ENCODE assay signal across 8 cellular contexts in genomic region chr10:31318382-31318853, GRCh38. TPM values are rescaled to one million over a fixed set of nuclear protein-coding genes. Genes with fewer than 3 reads are reported as not detected.
DNase-seq lines count a peak whose midpoint lies in the region; ATAC-seq and TF ChIP-seq lines count a peak whose summit lies in the region.

No MANE protein-coding gene starts in this region.

- H3K4me2 ChIP-seq in OCI-LY7 (ENCODE audit: low read length) (peak overlapping the region; percentile 83), neuronal stem cell (ENCODE audit: insufficient read depth, low read length, poor library complexity, severe bottlenecking) (peak overlapping the region; percentile 88)

- H3K27ac Mint-ChIP-seq in type B pancreatic cell: peak overlapping the region; percentile 92

- peaks cover 54% of the 10 kb centered on the region for H3K79me2 ChIP-seq in OCI-LY7 (ENCODE audit: insufficient read depth, low read depth, low read length)

- H2BK5ac ChIP-seq in neuronal stem cell (ENCODE audit: low read length): peak overlapping the region; percentile 93

- H2AFZ ChIP-seq in OCI-LY7 (ENCODE audit: low read length): peak overlapping the region; percentile 79; the same call in 1 of the 2 replicates
- H2AFZ ChIP-seq in neuronal stem cell (ENCODE audit: low read length): peak overlapping the region; percentile 97

- TF ChIP-seq CTCF in OCI-LY7 (conservative IDR thresholded peaks at IDR 0.05; ENCODE audit: low read length): no peak
- no peak for TF ChIP-seq CTCF in fibroblast of villous mesenchyme (IDR thresholded peaks at IDR 0.05; ENCODE audit: insufficient read depth, low read depth, low read length)
- TF ChIP-seq CTCF in type B pancreatic cell (conservative IDR thresholded peaks at IDR 0.05): no peak

- no peak overlapping the region for H3K4ac ChIP-seq in neuronal stem cell (ENCODE audit: low read length)

- H3K4me1 ChIP-seq in OCI-LY7 (ENCODE audit: insufficient read depth, low read length, poor library complexity, severe bottlenecking) (peaks cover 32% of the 10 kb centered on the region), neuronal stem cell (ENCODE audit: control insufficient read depth in 2 of 2, insufficient read depth in 1 of 2, low read depth in 1 of 2, low read length in 2 of 2) (peaks cover 7 to 16% of the 10 kb centered on the region in 2 donors)

- peak overlapping the region; percentile 92 for H3K9ac ChIP-seq in neuronal stem cell (ENCODE audit: low read depth, low read length, poor library complexity)

- no peaks in the 10 kb centered on the region for H3K9me2 ChIP-seq in OCI-LY7 (ENCODE audit: insufficient read depth, low read length)

- H2BK12ac ChIP-seq in neuronal stem cell (ENCODE audit: low read length): peak overlapping the region; percentile 80

- BruUV-seq in OCI-LY7 (replicated peaks; lab: Mats Ljungman, UMichigan): TSS peak; percentile 76

- H4K20me1 ChIP-seq in OCI-LY7 (ENCODE audit: insufficient read depth, low read length): peaks cover 25% of the 10 kb centered on the region

- peak overlapping the region; percentile 95 for H2AK5ac ChIP-seq in neuronal stem cell (ENCODE audit: low read depth, low read length)

- peak overlapping the region; percentile 100 for H3K4me3 Mint-ChIP-seq in type B pancreatic cell

- peak overlapping the region; percentile 86 for H2BK15ac ChIP-seq in neuronal stem cell (ENCODE audit: low read length)

- peaks cover 7% of the 10 kb centered on the region for H3K79me1 ChIP-seq in neuronal stem cell (ENCODE audit: low read depth, low read length)

- no peak overlapping the region for H4K91ac ChIP-seq in neuronal stem cell (ENCODE audit: low read depth, low read length, poor library complexity)

- H3K9me3 Mint-ChIP-seq in type B pancreatic cell: no peaks in the 10 kb centered on the region

- no peaks in the 10 kb centered on the region for H3K27me3 ChIP-seq in neuronal stem cell (ENCODE audit: control insufficient read depth in 3 of 3, insufficient read depth in 3 of 3, low read depth in 1 of 3, low read length in 3 of 3)

- DNase-seq in AML-193 (lab: John Stamatoyannopoulos, UW): peak; percentile 76 to 83
- peak; percentile 89 for DNase-seq in OCI-LY7 (ENCODE audit: low spot score)
- DNase-seq in activated T-helper 9 cell treated with anti-CD3 and anti-CD28 coated beads, Interleukin-2, amount 50 U/mL, for 16 hours (ENCODE audit: low read depth): peak; percentile 56
- DNase-seq in fibroblast of villous mesenchyme (ENCODE audit: low read depth): peak; percentile 75
- DNase-seq in neuronal stem cell (ENCODE audit: low spot score): no peak
- DNase-seq in type B pancreatic cell (ENCODE audit: extremely low spot score, unreplicated experiment): peak; percentile 74

- WGBS in neuronal stem cell (ENCODE audit: extremely low coverage in 2 of 2, insufficient read length in 2 of 2, insufficient replicate concordance in 1 of 2), 2 donors: no CpG with 5 or more reads among the region's 32 CpGs

- H3K27ac ChIP-seq in OCI-LY7 (ENCODE audit: low read depth, low read length, poor library complexity, severe bottlenecking): peak overlapping the region; percentile 94
- H3K27ac ChIP-seq in neuronal stem cell (replicated peaks; ENCODE audit: low read length): peak overlapping the region; percentile 43

- peak overlapping the region; percentile 87 for H3K14ac ChIP-seq in neuronal stem cell (ENCODE audit: low read length)

- H3K27me3 Mint-ChIP-seq in type B pancreatic cell: peaks cover 44% of the 10 kb centered on the region

- intact Hi-C loops in OCI-LY7 (cut with micrococcal nuclease; ENCODE audit: unreplicated experiment): loop anchor here (1.0 to 5.0 kb wide), 4 partner anchors 286 to 738 kb away; partner anchors contain the start of gene KIF5B

- H3K36me3 ChIP-seq in OCI-LY7 (ENCODE audit: insufficient read depth, low read length): no peaks in the 10 kb centered on the region
- no peaks in the 10 kb centered on the region for H3K36me3 ChIP-seq in neuronal stem cell (replicated peaks in 1 of 2; ENCODE audit: control insufficient read depth in 2 of 2, insufficient read depth in 2 of 2, low read length in 2 of 2)

- ATAC-seq in GM18870 (IDR thresholded peaks at IDR 0.05; ENCODE audit: unreplicated experiment) (peak; percentile 69), HG03095 (IDR thresholded peaks at IDR 0.05; ENCODE audit: unreplicated experiment) (peak; percentile 69)

- H3K4me1 Mint-ChIP-seq in type B pancreatic cell (ENCODE audit: unreplicated experiment): peaks cover 14% of the 10 kb centered on the region

- POLR2A ChIA-PET in OCI-LY7 (lab: Charles Lee): interaction anchor here (1.0 kb wide), 3 partner anchors 10 to 16 kb away, joined by 3 to 4 read pairs (median 3); no protein-coding TSS in a partner anchor

- no peak overlapping the region for H4K8ac ChIP-seq in neuronal stem cell (ENCODE audit: low read depth, low read length)

- peak overlapping the region; percentile 98 for H3K23ac ChIP-seq in neuronal stem cell (ENCODE audit: low read depth, low read length, poor library complexity)

- H3K18ac ChIP-seq in neuronal stem cell (ENCODE audit: low read length): peak overlapping the region; percentile 99

- CTCF ChIA-PET in OCI-LY7 (lab: Charles Lee; ENCODE audit: unreplicated experiment): no interaction called here

- peak overlapping the region; percentile 65 for H2BK120ac ChIP-seq in neuronal stem cell (ENCODE audit: low read depth, low read length)

- no peaks in the 10 kb centered on the region for H3K36me3 Mint-ChIP-seq in type B pancreatic cell

- H3K9me3 ChIP-seq in OCI-LY7 (ENCODE audit: low read length) (no peaks in the 10 kb centered on the region), neuronal stem cell (replicated peaks in 1 of 2; ENCODE audit: control insufficient read depth in 2 of 2, insufficient read depth in 1 of 2, low read depth in 1 of 2, low read length in 2 of 2) (no peaks in the 10 kb centered on the region)

- H3K4me3 ChIP-seq in OCI-LY7 (ENCODE audit: low read depth, low read length, poor library complexity, severe bottlenecking): peak overlapping the region; percentile 97
- H3K4me3 ChIP-seq in fibroblast of villous mesenchyme (ENCODE audit: low read depth, low read length): peak overlapping the region; percentile 94
- peak overlapping the region; percentile 78 to 92 for H3K4me3 ChIP-seq in neuronal stem cell (ENCODE audit: low read length in 2 of 2)

RNA-seq across cellular contexts. Expression of gene ZEB1, which starts 0.6 kb away (rescaled TPM):
- total RNA-seq in OCI-LY7 (2014; rRNA removed; shearing (Covaris generic)): 27.6 and 33.2 TPM in 2 replicates
- total RNA-seq in OCI-LY7 (2022) (41.9 and 47.7 TPM in 2 replicates), fibroblast of villous mesenchyme (73.4 and 89.8 TPM in 2 replicates), type B pancreatic cell (ENCODE audit: low replicate concordance) (1.1 and 29.9 TPM in 2 replicates)
- 31.6 TPM for polyA plus RNA-seq in neuronal stem cell (2013, experiment 1 of 2)
- 33.1 TPM for polyA plus RNA-seq in neuronal stem cell (2013, experiment 2 of 2)
